In the genomic region with DNA sequence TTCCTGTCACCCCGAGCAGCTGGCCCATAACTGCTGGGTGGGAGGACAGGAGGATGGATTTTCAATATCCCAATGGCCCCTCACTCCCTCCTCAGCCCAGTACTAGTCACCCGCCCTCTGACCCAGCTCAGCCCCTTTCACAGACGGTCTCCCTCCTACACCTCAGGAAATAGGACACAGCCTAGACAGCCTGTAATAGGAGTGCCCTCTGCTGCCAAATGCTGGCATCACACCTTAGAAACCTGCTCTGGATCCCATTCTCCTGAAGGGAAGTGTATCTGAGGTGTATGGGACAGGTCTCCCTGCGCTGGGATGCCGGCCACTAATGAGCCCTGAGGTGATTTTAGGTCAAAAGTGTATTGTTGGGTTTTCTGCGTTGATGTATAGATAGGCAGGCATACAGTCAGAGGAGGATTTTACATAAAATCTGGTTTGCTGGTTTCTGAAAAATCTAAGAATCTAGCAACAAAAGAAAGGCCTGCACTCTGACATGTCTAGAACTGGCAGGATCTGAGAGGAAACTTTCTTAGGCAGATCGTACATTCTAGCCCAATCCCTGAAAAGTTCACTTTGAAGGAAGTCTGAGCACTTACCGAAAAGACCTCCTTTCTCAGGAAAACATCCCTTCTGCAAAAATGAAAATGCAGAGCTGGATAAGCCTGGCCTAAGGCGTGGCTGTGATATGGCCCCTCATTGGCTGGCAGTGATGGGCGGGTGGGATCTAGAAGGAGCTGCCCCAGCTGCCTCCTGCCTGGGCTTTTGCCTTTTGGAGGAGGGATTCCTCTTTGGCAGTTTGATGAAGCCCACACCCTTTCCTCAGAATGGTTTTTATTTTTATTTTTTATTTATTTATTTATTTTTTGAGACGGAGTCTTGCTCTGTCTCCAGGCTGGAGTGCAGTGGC, we compare ENCODE assay signal across 8 cellular contexts. TPM values are rescaled to one million over a fixed set of nuclear protein-coding genes. Genes with fewer than 3 reads are reported as not detected.
DNase-seq lines count a peak whose midpoint lies in the region; ATAC-seq lines count a peak whose summit lies in the region.

No MANE protein-coding gene starts in this region.

- H3K9ac ChIP-seq in mesendoderm (ENCODE audit: low read length) = no peak overlapping the region

- intact Hi-C loops in activated CD4-positive, alpha-beta memory T cell treated with anti-CD3 and anti-CD28 coated beads for 36 hours (cut with micrococcal nuclease) = loop anchor here (1.0 to 5.0 kb wide), 3 partner anchors 37 to 53 kb away; no protein-coding TSS in a partner anchor

- peaks cover 0 to 7% (median 0%) of the 10 kb centered on the region in 7 donors for H3K9me3 Mint-ChIP-seq in CD4-positive, CD25-positive, alpha-beta regulatory T cell
- H3K9me3 Mint-ChIP-seq in activated CD4-positive, alpha-beta memory T cell treated with anti-CD3 and anti-CD28 coated beads for 36 hours = no peaks in the 10 kb centered on the region
- no peaks in the 10 kb centered on the region for H3K9me3 Mint-ChIP-seq in effector memory CD8-positive, alpha-beta T cell
- no peaks in the 10 kb centered on the region for H3K9me3 Mint-ChIP-seq in stimulated activated memory B cell treated with anti-CD40 and anti-IgM and Interleukin-4, amounts not matched to agents 10 μg/mL and 1 μg/mL and 100 μg/mL, for 72 hours

- H4K8ac ChIP-seq in mesendoderm (ENCODE audit: low read depth, low read length) = no peak overlapping the region

- H3K23ac ChIP-seq in mesendoderm (ENCODE audit: low read length) = no peak overlapping the region

- no peaks in the 10 kb centered on the region for H3K79me2 ChIP-seq in mesendoderm (ENCODE audit: control insufficient read depth, insufficient read depth, low read length)

- no peak overlapping the region for H3K4me3 Mint-ChIP-seq in CD4-positive, CD25-positive, alpha-beta regulatory T cell
- no peak overlapping the region for H3K4me3 Mint-ChIP-seq in activated CD4-positive, alpha-beta memory T cell treated with anti-CD3 and anti-CD28 coated beads for 36 hours
- H3K4me3 Mint-ChIP-seq in effector memory CD8-positive, alpha-beta T cell = no peak overlapping the region
- H3K4me3 Mint-ChIP-seq in stimulated activated memory B cell treated with anti-CD40 and anti-IgM and Interleukin-4, amounts not matched to agents 10 μg/mL and 1 μg/mL and 100 μg/mL, for 72 hours = no peak overlapping the region

- H3K56ac ChIP-seq in mesendoderm (ENCODE audit: low read length) = no peak overlapping the region

- no peak overlapping the region for H2AK5ac ChIP-seq in mesendoderm (ENCODE audit: low read length)

- POLR2A ChIA-PET in activated CD4-positive, alpha-beta memory T cell treated with anti-CD3 and anti-CD28 coated beads for 36 hours (lab: Charles Lee) = no interaction called here

- peaks cover 12% of the 10 kb centered on the region for H3K27me3 ChIP-seq in CD4-positive, CD25-positive, alpha-beta regulatory T cell (ENCODE audit: control insufficient read depth, insufficient read depth, low read length)
- no peaks in the 10 kb centered on the region for H3K27me3 ChIP-seq in mesendoderm (ENCODE audit: insufficient read depth, low read length, poor library complexity)

- H4K5ac ChIP-seq in mesendoderm (ENCODE audit: low read length) = no peak overlapping the region

- no peak overlapping the region for H3K27ac ChIP-seq in CD4-positive, CD25-positive, alpha-beta regulatory T cell (ENCODE audit: insufficient read depth, low read length, poor library complexity, severe bottlenecking)
- no peak overlapping the region for H3K27ac ChIP-seq in mesendoderm (ENCODE audit: low read depth, low read length)

- peaks cover 0 to 13% (median under 1%) of the 10 kb centered on the region in 4 donors for H3K4me1 Mint-ChIP-seq in CD4-positive, CD25-positive, alpha-beta regulatory T cell
- peaks cover 5% of the 10 kb centered on the region for H3K4me1 Mint-ChIP-seq in activated CD4-positive, alpha-beta memory T cell treated with anti-CD3 and anti-CD28 coated beads for 36 hours (ENCODE audit: low read depth)
- peaks cover 0 to 11% of the 10 kb centered on the region in 2 donors for H3K4me1 Mint-ChIP-seq in effector memory CD8-positive, alpha-beta T cell (ENCODE audit: low read depth in 2 of 2)
- peaks cover 20% of the 10 kb centered on the region for H3K4me1 Mint-ChIP-seq in stimulated activated memory B cell treated with anti-CD40 and anti-IgM and Interleukin-4, amounts not matched to agents 10 μg/mL and 1 μg/mL and 100 μg/mL, for 72 hours

- no peak overlapping the region for H3K4me2 ChIP-seq in mesendoderm (ENCODE audit: low read length)

- peak; percentile 52 to 60 for ATAC-seq in CD4-positive, CD25-positive, alpha-beta regulatory T cell (ENCODE audit: low read depth in 2 of 2)
- peak; percentile 60 for ATAC-seq in GM19438 (IDR thresholded peaks at IDR 0.05; ENCODE audit: low read depth, unreplicated experiment)
- peak; percentile 63 for ATAC-seq in HG03521 (IDR thresholded peaks at IDR 0.05; ENCODE audit: unreplicated experiment)
- ATAC-seq in effector memory CD8-positive, alpha-beta T cell (replicated peaks) = peak; percentile 58
- ATAC-seq in stimulated activated memory B cell treated with anti-CD40 and anti-IgM and Interleukin-4, amounts not matched to agents 10 μg/mL and 1 μg/mL and 100 μg/mL, for 72 hours = peak; percentile 74

- H2BK15ac ChIP-seq in mesendoderm (replicated peaks; ENCODE audit: low read depth) = no peak overlapping the region

- peaks cover 61% of the 10 kb centered on the region for H3K27me3 Mint-ChIP-seq in CD4-positive, CD25-positive, alpha-beta regulatory T cell
- H3K27me3 Mint-ChIP-seq in activated CD4-positive, alpha-beta memory T cell treated with anti-CD3 and anti-CD28 coated beads for 36 hours = peaks cover 24% of the 10 kb centered on the region
- H3K27me3 Mint-ChIP-seq in effector memory CD8-positive, alpha-beta T cell = peaks cover 40 to 81% of the 10 kb centered on the region in 2 donors
- peaks cover 42% of the 10 kb centered on the region for H3K27me3 Mint-ChIP-seq in stimulated activated memory B cell treated with anti-CD40 and anti-IgM and Interleukin-4, amounts not matched to agents 10 μg/mL and 1 μg/mL and 100 μg/mL, for 72 hours

- no peaks in the 10 kb centered on the region for H3K9me3 ChIP-seq in CD4-positive, CD25-positive, alpha-beta regulatory T cell (ENCODE audit: control insufficient read depth in 2 of 2, low read length in 2 of 2)

- no peak overlapping the region for H3K4me3 ChIP-seq in CD4-positive, CD25-positive, alpha-beta regulatory T cell (ENCODE audit: low read depth, low read length)
- no peak overlapping the region for H3K4me3 ChIP-seq in mesendoderm (ENCODE audit: low read length)

- H3K79me1 ChIP-seq in mesendoderm (ENCODE audit: low read length) = no peaks in the 10 kb centered on the region

- no peak overlapping the region for H2BK5ac ChIP-seq in mesendoderm (ENCODE audit: low read length)

- H3K27ac Mint-ChIP-seq in CD4-positive, CD25-positive, alpha-beta regulatory T cell = no peak overlapping the region
- H3K27ac Mint-ChIP-seq in activated CD4-positive, alpha-beta memory T cell treated with anti-CD3 and anti-CD28 coated beads for 36 hours = no peak overlapping the region
- H3K27ac Mint-ChIP-seq in effector memory CD8-positive, alpha-beta T cell = no peak overlapping the region
- no peak overlapping the region for H3K27ac Mint-ChIP-seq in stimulated activated memory B cell treated with anti-CD40 and anti-IgM and Interleukin-4, amounts not matched to agents 10 μg/mL and 1 μg/mL and 100 μg/mL, for 72 hours

- H3K4me1 ChIP-seq in CD4-positive, CD25-positive, alpha-beta regulatory T cell (ENCODE audit: control insufficient read depth, insufficient read depth, low read length, poor library complexity, severe bottlenecking) = peaks cover 11% of the 10 kb centered on the region
- no peaks in the 10 kb centered on the region for H3K4me1 ChIP-seq in mesendoderm (ENCODE audit: control insufficient read depth, low read depth, low read length)

- H3K36me3 ChIP-seq in CD4-positive, CD25-positive, alpha-beta regulatory T cell (ENCODE audit: control insufficient read depth, insufficient read depth, low read length) = no peaks in the 10 kb centered on the region
- H3K36me3 ChIP-seq in mesendoderm (ENCODE audit: control insufficient read depth, insufficient read depth, low read length) = no peaks in the 10 kb centered on the region

- WGBS in mesendoderm (ENCODE audit: extremely low coverage, insufficient coverage, low lambda C conversion rate) = no CpG with 5 or more reads among the region's 11 CpGs

- no peak overlapping the region for H3K18ac ChIP-seq in mesendoderm (ENCODE audit: low read length)

- CTCF ChIA-PET in activated CD4-positive, alpha-beta memory T cell treated with anti-CD3 and anti-CD28 coated beads for 36 hours (lab: Charles Lee) = interaction anchor here (0.6 to 6.2 kb wide), 24 partner anchors 10 to 284 kb away, joined by 3 to 127 read pairs (median 4); a partner anchor contains a TSS

- no peak overlapping the region for H2BK120ac ChIP-seq in mesendoderm (ENCODE audit: low read depth, low read length)

- H3K4ac ChIP-seq in mesendoderm (ENCODE audit: low read depth, low read length) = no peak overlapping the region

- DNase-seq in CD4-positive, CD25-positive, alpha-beta regulatory T cell = peak in 2 of 3 donors; percentile 13 to 40
- DNase-seq in NCI-H526 treated with DMSO at 0.1 percent for 48 hours (lab: John Stamatoyannopoulos, UW) (peak; percentile 79), mesendoderm (peak; percentile 91)
- peak; percentile 77 for DNase-seq in activated CD4-positive, alpha-beta memory T cell treated with anti-CD3 and anti-CD28 coated beads for 36 hours
- DNase-seq in effector memory CD8-positive, alpha-beta T cell = peak; percentile 13 to 43 (median 16)

- H3K36me3 Mint-ChIP-seq in CD4-positive, CD25-positive, alpha-beta regulatory T cell = no peaks in the 10 kb centered on the region
- no peaks in the 10 kb centered on the region for H3K36me3 Mint-ChIP-seq in activated CD4-positive, alpha-beta memory T cell treated with anti-CD3 and anti-CD28 coated beads for 36 hours
- no peaks in the 10 kb centered on the region for H3K36me3 Mint-ChIP-seq in effector memory CD8-positive, alpha-beta T cell (ENCODE audit: insufficient read depth)
- no peaks in the 10 kb centered on the region for H3K36me3 Mint-ChIP-seq in stimulated activated memory B cell treated with anti-CD40 and anti-IgM and Interleukin-4, amounts not matched to agents 10 μg/mL and 1 μg/mL and 100 μg/mL, for 72 hours

RNA-seq across cellular contexts. Expression of a gene that starts 3.7 kb away (rescaled TPM):
- not detected for total RNA-seq in CD4-positive, CD25-positive, alpha-beta regulatory T cell
- not detected for polyA plus RNA-seq in CD4-positive, CD25-positive, alpha-beta regulatory T cell
- not detected for total RNA-seq in activated CD4-positive, alpha-beta memory T cell treated with anti-CD3 and anti-CD28 coated beads for 36 hours
- 2.6 TPM for polyA plus RNA-seq in mesendoderm (2013, experiment 1 of 2)
- polyA plus RNA-seq in mesendoderm (2013, experiment 2 of 2) = 2.6 TPM

RNA-seq across cellular contexts. Expression of a gene that starts 13.1 kb away (rescaled TPM):
- not detected for total RNA-seq in CD4-positive, CD25-positive, alpha-beta regulatory T cell
- polyA plus RNA-seq in CD4-positive, CD25-positive, alpha-beta regulatory T cell = not detected
- total RNA-seq in activated CD4-positive, alpha-beta memory T cell treated with anti-CD3 and anti-CD28 coated beads for 36 hours = not detected
- not detected for polyA plus RNA-seq in mesendoderm (2013, experiment 1 of 2)
- polyA plus RNA-seq in mesendoderm (2013, experiment 2 of 2) = not detected

RNA-seq across cellular contexts. Expression of a gene that starts 55.6 kb away (rescaled TPM):
- 19.6 TPM for total RNA-seq in CD4-positive, CD25-positive, alpha-beta regulatory T cell
- polyA plus RNA-seq in CD4-positive, CD25-positive, alpha-beta regulatory T cell = 10 to 100 TPM; 14.6 to 27.2 (median 18.2) TPM
- 10 to 100 TPM; 21.7 to 22.6 TPM for total RNA-seq in activated CD4-positive, alpha-beta memory T cell treated with anti-CD3 and anti-CD28 coated beads for 36 hours
- 13.1 TPM for polyA plus RNA-seq in mesendoderm (2013, experiment 1 of 2)
- polyA plus RNA-seq in mesendoderm (2013, experiment 2 of 2) = 13.4 TPM

Comparison
In these comparisons a context has a peak if more than half of its experiments do, and no peak if none do; other contexts are left out.
1. DNase-seq: peak in every context shown above with its lines; median percentile 91 in mesendoderm; 79 in NCI-H526 treated with DMSO at 0.1 percent for 48 hours; 77 in activated CD4-positive, alpha-beta memory T cell treated with anti-CD3 and anti-CD28 coated beads for 36 hours; 26 in CD4-positive, CD25-positive, alpha-beta regulatory T cell; 16 in effector memory CD8-positive, alpha-beta T cell.